In the genomic region with DNA sequence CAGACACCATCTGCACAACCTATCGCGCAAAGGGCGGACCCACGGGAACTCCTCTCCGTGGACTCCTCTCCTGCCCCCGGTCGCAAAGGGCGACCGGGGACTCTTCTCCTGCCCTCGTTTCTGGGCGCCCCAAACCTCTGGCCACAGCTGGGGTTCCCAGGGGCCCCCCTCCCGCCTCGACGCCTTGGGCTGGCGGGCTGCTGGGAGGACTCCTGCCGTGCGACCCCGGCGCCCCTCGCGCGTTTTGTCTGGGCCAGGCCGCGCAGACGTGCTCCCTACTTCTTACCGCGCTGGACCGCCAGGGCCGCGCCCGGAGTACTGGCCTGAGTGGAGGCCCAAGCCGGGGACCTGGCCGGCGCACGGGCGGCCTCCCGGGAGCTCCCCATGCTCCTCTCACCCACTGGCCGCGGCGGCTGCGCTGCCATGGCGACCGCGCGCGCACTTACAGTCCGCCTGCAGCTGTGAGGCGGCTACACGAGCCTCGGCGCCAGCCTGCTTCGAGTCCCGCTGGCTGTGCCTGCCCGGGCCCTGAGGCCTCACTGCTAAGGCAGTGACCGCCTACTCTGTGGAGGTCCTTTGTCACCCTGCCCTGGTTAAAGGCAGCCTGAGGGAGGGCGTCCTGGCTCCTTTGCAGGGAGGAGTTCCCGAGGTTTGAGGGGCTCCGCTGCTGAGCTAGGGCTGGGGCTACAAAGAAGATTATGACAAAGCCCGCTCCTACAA, we compare ENCODE assay signal across 8 cellular contexts. TPM values are rescaled to one million over a fixed set of nuclear protein-coding genes. Genes with fewer than 3 reads are reported as not detected.
DNase-seq lines count a peak whose midpoint lies in the region; ATAC-seq and TF ChIP-seq lines count a peak whose summit lies in the region.

No MANE protein-coding gene starts in this region.

- peak overlapping the region in 8 of 10 donors; percentile 42 to 93 (median 82) for H3K27ac Mint-ChIP-seq in naive thymus-derived CD8-positive, alpha-beta T cell

- peaks cover 2 to 20% (median 11%) of the 10 kb centered on the region in 9 donors for H3K9me3 Mint-ChIP-seq in naive thymus-derived CD8-positive, alpha-beta T cell

- H3K4me1 Mint-ChIP-seq in naive thymus-derived CD8-positive, alpha-beta T cell = peaks cover 18 to 24% (median 22%) of the 10 kb centered on the region in 4 donors

- DNase-seq in AG09309 (ENCODE audit: low read depth) (peak; percentile 21), NCI-H748 (lab: John Stamatoyannopoulos, UW; ENCODE audit: unreplicated experiment) (peak; percentile 87), fibroblast of peridontal ligament (ENCODE audit: extremely low read depth) (peak; percentile 56)
- peak; percentile 76 to 78 for DNase-seq in activated T-cell treated with anti-CD3 and anti-CD28 coated beads, Interleukin-2, amount 50 U/mL, for 48 hours
- peak; percentile 13 to 69 (median 44) for DNase-seq in naive thymus-derived CD8-positive, alpha-beta T cell
- DNase-seq in stimulated activated naive CD4-positive, alpha-beta T cell treated with Interleukin-2 at 50 U/mL for 16 hours (lab: John Stamatoyannopoulos, UW) = peak; percentile 26

- TF ChIP-seq CTCF in AG09309 (IDR thresholded peaks at IDR 0.05; ENCODE audit: control insufficient read depth, insufficient read depth, low read depth, low read length, missing control alignments) = no peak

- peak overlapping the region; percentile 78 to 93 (median 88) for H3K4me3 Mint-ChIP-seq in naive thymus-derived CD8-positive, alpha-beta T cell

- H3K4me3 ChIP-seq in AG09309 (ENCODE audit: control insufficient read depth, low read depth, low read length) = peak overlapping the region; percentile 48

- ATAC-seq in GM18870 (IDR thresholded peaks at IDR 0.05; ENCODE audit: unreplicated experiment) = peak; percentile 37
- peak; percentile 67 for ATAC-seq in HG03135 (IDR thresholded peaks at IDR 0.05; ENCODE audit: unreplicated experiment)
- ATAC-seq in naive thymus-derived CD8-positive, alpha-beta T cell = peak; percentile 62 to 71

- H3K27me3 Mint-ChIP-seq in naive thymus-derived CD8-positive, alpha-beta T cell = no peaks in the 10 kb centered on the region

- POLR2A ChIA-PET in naive thymus-derived CD8-positive, alpha-beta T cell (lab: Charles Lee) = interaction anchor here (1.1 to 3.5 kb wide), 5 partner anchors 40 to 155 kb away, joined by 3 to 21 read pairs (median 5); a partner anchor contains a TSS

- peaks cover 0 to 6% (median 4%) of the 10 kb centered on the region in 3 donors for H3K36me3 Mint-ChIP-seq in naive thymus-derived CD8-positive, alpha-beta T cell

RNA-seq across cellular contexts. Expression of a gene that starts 0.4 kb away (rescaled TPM):
- total RNA-seq in naive thymus-derived CD8-positive, alpha-beta T cell = under 1 TPM in 1 of 2 experiments, not detected in 1; 0.19 TPM
- not detected for polyA plus RNA-seq in naive thymus-derived CD8-positive, alpha-beta T cell

RNA-seq across cellular contexts. Expression of a gene that starts 0.4 kb away (rescaled TPM):
- total RNA-seq in naive thymus-derived CD8-positive, alpha-beta T cell = 1 to 10 TPM in 1 of 2 experiments, under 1 TPM in 1; 0.73 to 1.2 TPM
- polyA plus RNA-seq in naive thymus-derived CD8-positive, alpha-beta T cell = under 1 TPM; 0.29 to 0.42 (median 0.35) TPM

RNA-seq across cellular contexts. Expression of a gene that starts 39.1 kb away (rescaled TPM):
- total RNA-seq in naive thymus-derived CD8-positive, alpha-beta T cell = 10 to 100 TPM; 23.0 to 24.7 TPM
- polyA plus RNA-seq in naive thymus-derived CD8-positive, alpha-beta T cell = 10 to 100 TPM; 11.7 to 15.7 (median 13.6) TPM

RNA-seq across cellular contexts. Expression of a gene that starts 42.9 kb away (rescaled TPM):
- under 1 TPM in 1 of 2 experiments, not detected in 1; 0.29 TPM for total RNA-seq in naive thymus-derived CD8-positive, alpha-beta T cell
- polyA plus RNA-seq in naive thymus-derived CD8-positive, alpha-beta T cell = under 1 TPM; 0.13 to 0.15 (median 0.14) TPM

RNA-seq across cellular contexts. Expression of a gene that starts 47.4 kb away (rescaled TPM):
- 10 to 100 TPM; 12.4 to 17.5 TPM for total RNA-seq in naive thymus-derived CD8-positive, alpha-beta T cell
- 1 to 10 TPM in 2 of 3 donors, not detected in 1; 1.4 to 1.6 TPM for polyA plus RNA-seq in naive thymus-derived CD8-positive, alpha-beta T cell

Comparison
In these comparisons a context has a peak if more than half of its experiments do, and no peak if none do; other contexts are left out.
1. Peak in every context shown above with its lines: DNase-seq, ATAC-seq and H3K4me3 ChIP-seq.
2. DNase-seq: peak in every context shown above with its lines; median percentile 87 in NCI-H748; 77 in activated T-cell treated with anti-CD3 and anti-CD28 coated beads, Interleukin-2, amount 50 U/mL, for 48 hours; 56 in fibroblast of peridontal ligament; 44 in naive thymus-derived CD8-positive, alpha-beta T cell; 26 in stimulated activated naive CD4-positive, alpha-beta T cell treated with Interleukin-2 at 50 U/mL for 16 hours; 21 in AG09309.